ENCODE assay signal across 12 cellular contexts in the genomic region with DNA sequence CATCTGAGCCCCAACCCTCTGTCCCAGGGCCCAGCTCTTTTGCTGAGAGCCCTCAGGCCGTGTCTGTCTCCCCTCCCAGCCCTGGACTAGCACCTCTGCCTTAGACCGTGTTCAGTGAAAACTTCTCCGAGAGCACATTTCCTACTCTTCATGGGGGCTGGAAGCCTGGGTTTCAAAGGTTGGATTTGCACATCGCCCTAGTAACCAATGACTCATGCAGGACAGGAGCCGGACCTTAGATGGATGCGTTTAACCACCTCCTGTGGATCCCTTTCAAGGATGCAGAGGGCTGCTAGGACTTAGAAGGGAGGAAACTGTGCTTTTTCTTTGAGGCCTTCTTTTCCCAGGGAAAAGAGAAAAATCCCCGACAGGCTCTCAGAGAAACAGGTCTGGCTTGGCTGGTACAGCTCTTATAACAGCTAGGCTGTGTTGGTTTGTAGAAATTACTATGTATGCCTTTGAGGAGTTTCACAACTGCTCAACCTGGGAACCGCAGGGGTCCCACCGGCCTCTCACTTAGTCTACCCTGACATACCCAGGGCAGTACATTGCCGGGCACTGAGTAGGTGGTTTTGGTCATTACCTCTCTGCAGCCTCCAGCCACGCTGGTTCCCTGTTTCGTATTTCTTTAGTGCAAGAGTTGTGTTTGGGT. TPM values are rescaled to one million over a fixed set of nuclear protein-coding genes. Genes with fewer than 3 reads are reported as not detected.
DNase-seq lines count a peak whose midpoint lies in the region; TF ChIP-seq lines count a peak whose summit lies in the region.
"Not testable (repeated sequence)": the region's sequence is repeated elsewhere in the genome, so short reads cannot be mapped to it uniquely, and the experiment has no call there.
"Had no signal": no experiment of that assay in that cellular context is flagged by ENCODE, and none has a peak within 500 bp of the region (broad histone marks: within the 10 kb centered on the region; RNA-seq: fewer than 3 reads in every experiment).

No MANE protein-coding gene starts in this region.

- H4K20me1 ChIP-seq in neural progenitor cell (ENCODE audit: low read depth): not testable (repeated sequence)

- TF ChIP-seq CTCF in BE2C (IDR thresholded peaks at IDR 0.05; ENCODE audit: low read depth, low read length); dorsolateral prefrontal cortex (IDR thresholded peaks at IDR 0.05 in 54 of 56, conservative IDR thresholded peaks at IDR 0.05 in 2 of 56; ENCODE audit: low read depth in 1 of 56, partially characterized antibody in 56 of 56); mesothelial cell of epicardium (IDR thresholded peaks at IDR 0.05; ENCODE audit: unreplicated experiment); neural progenitor cell (IDR thresholded peaks at IDR 0.05): not testable (repeated sequence)

- H3K27me3 Mint-ChIP-seq in mesothelial cell of epicardium (ENCODE audit: low read depth): peaks cover 40% of the 10 kb centered on the region
- H3K27me3 Mint-ChIP-seq in neural progenitor cell (ENCODE audit: insufficient read depth, low read depth): not testable (repeated sequence)

- peak overlapping the region; percentile 87 for H3K4me2 ChIP-seq in neural progenitor cell

- H3K9me3 Mint-ChIP-seq in mesothelial cell of epicardium, neural progenitor cell: not testable (repeated sequence)

- H2AFZ ChIP-seq in neural progenitor cell (replicated peaks): not testable (repeated sequence)

- H3K4me1 ChIP-seq in BE2C; HUES48 (ENCODE audit: control insufficient read depth, insufficient read depth, low read length); iPS-20b (ENCODE audit: insufficient read depth, low read length); neural progenitor cell: not testable (repeated sequence)

- not testable (repeated sequence) for H3K36me3 ChIP-seq in BE2C; HUES48 (ENCODE audit: control insufficient read depth, insufficient read depth, low read length); iPS-20b (ENCODE audit: insufficient read depth, low read depth, low read length); neural progenitor cell

- not testable (repeated sequence) for H3K36me3 Mint-ChIP-seq in mesothelial cell of epicardium, neural progenitor cell

- not testable (repeated sequence) for DNase-seq in BE2C; dorsolateral prefrontal cortex; mesothelial cell of epicardium (ENCODE audit: low spot score in 2 of 2, unreplicated experiment in 2 of 2); neural progenitor cell (ENCODE audit: low spot score)
- peak; percentile 23 for DNase-seq in SK-N-DZ (ENCODE audit: low spot score)
- DNase-seq in superior temporal gyrus (ENCODE audit: extremely low spot score): peak; percentile 35

- H3K4me3 ChIP-seq in BE2C (ENCODE audit: low read depth, low read length) (peak overlapping the region; percentile 65), HUES48 (ENCODE audit: low read depth, low read length) (peak overlapping the region; percentile 58; the same call in 1 of the 2 replicates), dorsolateral prefrontal cortex (peak overlapping the region in 47 of 59 donors; percentile 20 to 70 (median 52)), iPS-20b (ENCODE audit: low read length) (peak overlapping the region; percentile 51; the same call in 1 of the 2 replicates)
- H3K4me3 ChIP-seq in neural progenitor cell: not testable (repeated sequence)

- H3K27me3 ChIP-seq in BE2C; HUES48 (ENCODE audit: control insufficient read depth, insufficient read depth, low read length); dorsolateral prefrontal cortex: not testable (repeated sequence)
- H3K27me3 ChIP-seq in iPS-20b (ENCODE audit: insufficient read depth, low read length) (peaks cover 24% of the 10 kb centered on the region), neural progenitor cell (peaks cover 37% of the 10 kb centered on the region)

- not testable (repeated sequence) for H3K79me2 ChIP-seq in neural progenitor cell (ENCODE audit: low read depth)

- H3K27ac Mint-ChIP-seq in mesothelial cell of epicardium, neural progenitor cell: not testable (repeated sequence)

- not testable (repeated sequence) for H3K9me3 ChIP-seq in BE2C; HUES48 (ENCODE audit: control insufficient read depth, insufficient read depth, low read length); iPS-20b (ENCODE audit: insufficient read depth, low read depth, low read length); neural progenitor cell (ENCODE audit: low read depth)

- H3K27ac ChIP-seq in HUES48 (ENCODE audit: low read depth, low read length); iPS-20b (ENCODE audit: low read length); neural progenitor cell: not testable (repeated sequence)
- peak overlapping the region in 11 of 59 donors; percentile 46 to 86 (median 67) for H3K27ac ChIP-seq in dorsolateral prefrontal cortex

- intact Hi-C loops in dorsolateral prefrontal cortex (cut with DNase I): not testable (repeated sequence)

- H3K9ac ChIP-seq in HUES48 (ENCODE audit: low read depth, low read length); iPS-20b (ENCODE audit: low read depth, low read length); neural progenitor cell: not testable (repeated sequence)

- H3F3A ChIP-seq in neural progenitor cell (ENCODE audit: low read depth): not testable (repeated sequence)

- not testable (repeated sequence) for H3K4me1 Mint-ChIP-seq in mesothelial cell of epicardium, neural progenitor cell

- H3K4me3 Mint-ChIP-seq in mesothelial cell of epicardium: peak overlapping the region; percentile 30
- peak overlapping the region; percentile 83 for H3K4me3 Mint-ChIP-seq in neural progenitor cell

RNA-seq across cellular contexts. Expression of a gene that starts 1.6 kb away (rescaled TPM):
- polyA plus RNA-seq in BE2C (2012; ENCODE audit: insufficient read depth, insufficient read length, low read depth): 9.2 TPM
- polyA plus RNA-seq in SK-N-DZ (2014; cell fraction: cytosol; rRNA removed): 30.0 and 31.0 TPM in 2 replicates
- polyA plus RNA-seq in SK-N-DZ (2014; cell fraction: nucleus; rRNA removed): 20.6 and 25.5 TPM in 2 replicates
- 100 to 1,000 TPM in 112 of 120 experiments, 10 to 100 TPM in 8; 68.5 to 231 (median 146) TPM for total RNA-seq in dorsolateral prefrontal cortex
- total RNA-seq in mesothelial cell of epicardium: 0.09 to 0.18 TPM (median 0.13 TPM) in 3 replicates
- 0.39 and 0.90 TPM in 2 replicates for total RNA-seq in neural progenitor cell (ENCODE audit: low replicate concordance)
- total RNA-seq: Calu3; CD4-positive, alpha-beta T cell; GM12878; HT-29 had no signal
- polyA plus RNA-seq: GM12878 had no signal

Comparison
In these comparisons a context has a peak if more than half of its experiments do, and no peak if none do; other contexts are left out.
1. RNA of a gene that starts 1.6 kb away (total RNA-seq): 68.5 to 231 TPM in dorsolateral prefrontal cortex; 0.39 to 0.90 TPM in neural progenitor cell and 0.09 to 0.18 TPM in mesothelial cell of epicardium; every median in the first group is over 10 times any median in the second.